ENCODE assay signal across 15 cellular contexts in genomic region chr4:152771736-152772533, GRCh38. TPM values are rescaled to one million over a fixed set of nuclear protein-coding genes. Genes with fewer than 3 reads are reported as not detected.
A peak's percentile ranks its signal among the peaks of the same experiment; 100 is the strongest.
DNase-seq lines count a peak whose midpoint lies in the region; ATAC-seq and TF ChIP-seq lines count a peak whose summit lies in the region.
"Had no signal": no experiment of that assay in that cellular context is flagged by ENCODE, and none has a peak within 500 bp of the region (broad histone marks: within the 10 kb centered on the region; RNA-seq: fewer than 3 reads in every experiment).

No MANE protein-coding gene starts in this region.

- H3K4me1 ChIP-seq in CD8-positive, alpha-beta T cell (ENCODE audit: insufficient read depth, low read length), result no peaks in the 10 kb centered on the region
- H3K4me1 ChIP-seq: adrenal gland had no signal

- TF ChIP-seq CTCF in CD8-positive, alpha-beta T cell (IDR thresholded peaks at IDR 0.05), result no peak

- H3K4me1 Mint-ChIP-seq in T-helper 2 cell treated with Interferon-gamma antibody and Interleukin-4, amounts not matched to agents 5 μg/mL and 100 μg/mL, for 36 hours (ENCODE audit: low read depth), result peaks cover 18% of the 10 kb centered on the region
- H3K4me1 Mint-ChIP-seq in CD8-positive, alpha-beta T cell (ENCODE audit: low read depth), result no peaks in the 10 kb centered on the region

- DNase-seq in T-helper 2 cell treated with Interferon-gamma antibody and Interleukin-4, amounts not matched to agents 5 μg/mL and 100 μg/mL, for 36 hours (ENCODE audit: low spot score), result no peak
- DNase-seq in HPDE6-E6E7 (ENCODE audit: extremely low spot score) (no peak), NCI-H146 (lab: John Stamatoyannopoulos, UW) (no peak)
- DNase-seq in CD8-positive, alpha-beta T cell, result no peak
- DNase-seq: activated CD4-positive, alpha-beta T cell treated with anti-CD3 and anti-CD28 coated beads, Interleukin-2, amount 50 U/mL, for 4 hours; adrenal gland; NCI-H774; stimulated activated CD4-positive, alpha-beta T cell treated with anti-CD3 and anti-CD28 coated beads, Interleukin-4, amount 100 ng/mL, for 1 hour; SW 1271 had no signal

- CTCF ChIA-PET in CD8-positive, alpha-beta T cell (lab: Charles Lee), result no interaction called here

- peak; percentile 67 for ATAC-seq in GM18519 (IDR thresholded peaks at IDR 0.05; ENCODE audit: low FRiP score, unreplicated experiment)
- ATAC-seq in GM21390 (IDR thresholded peaks at IDR 0.05; ENCODE audit: unreplicated experiment), result peak; percentile 90
- ATAC-seq in HG03060 (IDR thresholded peaks at IDR 0.05; ENCODE audit: low read depth, unreplicated experiment), result peak; percentile 68
- no peak for ATAC-seq in CD8-positive, alpha-beta T cell
- ATAC-seq in HG02763 (IDR thresholded peaks at IDR 0.05; ENCODE audit: unreplicated experiment), result no peak
- ATAC-seq: left lobe of liver had no signal

- no peaks in the 10 kb centered on the region for H3K9me3 ChIP-seq in CD8-positive, alpha-beta T cell (ENCODE audit: low read length)
- H3K9me3 ChIP-seq: adrenal gland had no signal

- H3K4me3 ChIP-seq in CD8-positive, alpha-beta T cell (ENCODE audit: low read depth, low read length), result no peak overlapping the region
- H3K4me3 ChIP-seq: adrenal gland had no signal

- peak overlapping the region; percentile 41 for H3K27ac Mint-ChIP-seq in T-helper 2 cell treated with Interferon-gamma antibody and Interleukin-4, amounts not matched to agents 5 μg/mL and 100 μg/mL, for 36 hours
- H3K27ac Mint-ChIP-seq in CD8-positive, alpha-beta T cell, result no peak overlapping the region
- H3K27ac Mint-ChIP-seq: CD14-positive monocyte had no signal

- POLR2A ChIA-PET in CD8-positive, alpha-beta T cell (lab: Charles Lee), result no interaction called here

- H3K36me3 ChIP-seq in CD8-positive, alpha-beta T cell (ENCODE audit: insufficient read depth, low read length), result no peaks in the 10 kb centered on the region
- H3K36me3 ChIP-seq: adrenal gland had no signal

- no peak overlapping the region for H3K4me3 Mint-ChIP-seq in T-helper 2 cell treated with Interferon-gamma antibody and Interleukin-4, amounts not matched to agents 5 μg/mL and 100 μg/mL, for 36 hours
- no peak overlapping the region for H3K4me3 Mint-ChIP-seq in CD8-positive, alpha-beta T cell
- H3K4me3 Mint-ChIP-seq: CD14-positive monocyte had no signal

- no peaks in the 10 kb centered on the region for H3K9me3 Mint-ChIP-seq in T-helper 2 cell treated with Interferon-gamma antibody and Interleukin-4, amounts not matched to agents 5 μg/mL and 100 μg/mL, for 36 hours
- H3K9me3 Mint-ChIP-seq in CD8-positive, alpha-beta T cell, result no peaks in the 10 kb centered on the region

- H3K27me3 Mint-ChIP-seq in T-helper 2 cell treated with Interferon-gamma antibody and Interleukin-4, amounts not matched to agents 5 μg/mL and 100 μg/mL, for 36 hours (ENCODE audit: low read depth), result peaks cover 13% of the 10 kb centered on the region
- no peaks in the 10 kb centered on the region for H3K27me3 Mint-ChIP-seq in CD8-positive, alpha-beta T cell (ENCODE audit: low read depth)

- no peak overlapping the region for H3K27ac ChIP-seq in CD8-positive, alpha-beta T cell (ENCODE audit: low read depth, low read length)
- H3K27ac ChIP-seq: adrenal gland had no signal

- H3K36me3 Mint-ChIP-seq in T-helper 2 cell treated with Interferon-gamma antibody and Interleukin-4, amounts not matched to agents 5 μg/mL and 100 μg/mL, for 36 hours (ENCODE audit: low read depth), result no peaks in the 10 kb centered on the region
- no peaks in the 10 kb centered on the region for H3K36me3 Mint-ChIP-seq in CD8-positive, alpha-beta T cell
- H3K36me3 Mint-ChIP-seq: CD14-positive monocyte had no signal

- H3K27me3 ChIP-seq in CD8-positive, alpha-beta T cell (ENCODE audit: insufficient read depth, low read length), result no peaks in the 10 kb centered on the region
- H3K27me3 ChIP-seq: adrenal gland had no signal

- intact Hi-C loops in CD8-positive, alpha-beta T cell (cut with DNase I, micrococcal nuclease), result loop anchor here in 1 of 2 experiments (10.0 kb wide), 1 partner anchor 1007 kb away; the partner anchor contains the start of gene GATB

RNA-seq across cellular contexts. Expression of gene TIGD4, which starts 7.6 kb away (rescaled TPM):
- under 1 TPM in 1 of 2 experiments, not detected in 1; 0.11 TPM for total RNA-seq in CD8-positive, alpha-beta T cell

RNA-seq across cellular contexts. Expression of gene ARFIP1, which starts 7.8 kb away (rescaled TPM):
- 1 to 10 TPM; 1.9 to 2.8 TPM for total RNA-seq in CD8-positive, alpha-beta T cell

Comparison
In these comparisons a context has a peak if more than half of its experiments do, and no peak if none do; other contexts are left out.
1. ATAC-seq: peak in GM18519 (single experiment), GM21390 (single experiment) and HG03060 (single experiment); none in CD8-positive, alpha-beta T cell (single experiment) and HG02763 (single experiment).